36 cellular contexts compared by ENCODE assay signal in genomic region chr18:24104486-24104885, GRCh38. TPM values are rescaled to one million over a fixed set of nuclear protein-coding genes. Genes with fewer than 3 reads are reported as not detected.
"Had no signal": no experiment of that assay in that cellular context is flagged by ENCODE, and none has a peak within 500 bp of the region (broad histone marks: within the 10 kb centered on the region; RNA-seq: fewer than 3 reads in every experiment).

No MANE protein-coding gene starts in this region.

- H3K27me3 ChIP-seq: adrenal gland, body of pancreas, colonic mucosa, pancreas, uterus had no signal

- H3K4me3 ChIP-seq: adrenal gland, body of pancreas, colonic mucosa, pancreas, prostate gland, skin epidermis, uterus had no signal

- H3K9me3 Mint-ChIP-seq: activated CD4-positive, alpha-beta T cell treated with anti-CD3 and anti-CD28 coated beads, Interleukin-2, amount 10 ng/mL, durations not matched to agents 24 days and 14 days; immature natural killer cell; neural crest cell; stimulated activated naive CD8-positive, alpha-beta T cell treated with anti-CD3 and anti-CD28 coated beads, Interleukin-15, amount 100 ng/mL, for 72 hours; T-helper 1 cell treated with Interleukin-12 subunit alpha and Interleukin-12 subunit beta and Interleukin-4 antibody, amounts not matched to agents 30 μg/mL and 1 μg/mL, for 36 hours; type B pancreatic cell had no signal

- H3K9me3 ChIP-seq: body of pancreas, colonic mucosa, pancreas, prostate gland, uterus had no signal

- H3K4me3 Mint-ChIP-seq: activated CD4-positive, alpha-beta T cell treated with anti-CD3 and anti-CD28 coated beads, Interleukin-2, amount 10 ng/mL, durations not matched to agents 24 days and 14 days; activated naive CD8-positive, alpha-beta T cell; immature natural killer cell; neural crest cell; stimulated activated naive CD8-positive, alpha-beta T cell treated with anti-CD3 and anti-CD28 coated beads, Interleukin-15, amount 100 ng/mL, for 72 hours; T-helper 1 cell treated with Interleukin-12 subunit alpha and Interleukin-12 subunit beta and Interleukin-4 antibody, amounts not matched to agents 30 μg/mL and 1 μg/mL, for 36 hours; type B pancreatic cell had no signal

- H3K27ac Mint-ChIP-seq: activated CD4-positive, alpha-beta T cell treated with anti-CD3 and anti-CD28 coated beads, Interleukin-2, amount 10 ng/mL, durations not matched to agents 24 days and 14 days; activated naive CD8-positive, alpha-beta T cell; type B pancreatic cell had no signal

- H3K36me3 ChIP-seq: adrenal gland, colonic mucosa, pancreas, prostate gland, uterus, WERI-Rb-1 had no signal

- ATAC-seq: body of pancreas; left colon; pancreas; sciatic nerve; stimulated activated naive CD8-positive, alpha-beta T cell treated with anti-CD3 and anti-CD28 coated beads, Interleukin-15, amount 100 ng/mL, for 72 hours had no signal

- H3K27ac ChIP-seq: adrenal gland, body of pancreas, colonic mucosa, pancreas, prostate gland, skin epidermis, uterus, WERI-Rb-1 had no signal

- DNase-seq: activated CD4-positive, alpha-beta T cell treated with anti-CD3 and anti-CD28 coated beads, Interleukin-2, amount 10 ng/mL, durations not matched to agents 24 days and 14 days; activated CD4-positive, CD25-positive, alpha-beta regulatory T cell treated with anti-CD3 and anti-CD28 coated beads, Interleukin-2, amount 50 U/mL, for 72 hours; activated CD8-positive, alpha-beta memory T cell treated with anti-CD3 and anti-CD28 coated beads, Interleukin-2, amount 50 U/mL, for 48 hours; activated effector memory CD4-positive, alpha-beta T cell treated with Interleukin-2 at 50 U/mL for 16 hours; activated naive CD4-positive, alpha-beta T cell treated with Interleukin-2 at 50 U/mL for 16 hours; activated T-cell treated with anti-CD3 and anti-CD28 coated beads, Interleukin-2, amount 50 U/mL, for 48 hours; adrenal gland; aorta; body of pancreas; cerebellar nuclear complex; colonic mucosa; effector memory CD4-positive, alpha-beta T cell; erythroblast; head of caudate nucleus; hypothalamus; immature natural killer cell; kidney; left colon; mammary epithelial cell; nucleus accumbens; pancreas; retina; stimulated activated CD4-positive, alpha-beta T cell treated with anti-CD3 and anti-CD28 coated beads, Interleukin-12 subunit alpha, Interleukin-12 subunit beta, amount 100 ng/mL, for 4 hours; stimulated activated CD4-positive, alpha-beta T cell treated with anti-CD3 and anti-CD28 coated beads, Interleukin-4, amount 100 ng/mL, for 1 hour; stimulated activated naive CD8-positive, alpha-beta T cell treated with anti-CD3 and anti-CD28 coated beads, Interleukin-15, amount 100 ng/mL, for 72 hours; substantia nigra; T1000; uterus; WERI-Rb-1 had no signal

- H3K27me3 Mint-ChIP-seq: activated CD4-positive, alpha-beta T cell treated with anti-CD3 and anti-CD28 coated beads, Interleukin-2, amount 10 ng/mL, durations not matched to agents 24 days and 14 days; activated naive CD8-positive, alpha-beta T cell; stimulated activated naive CD8-positive, alpha-beta T cell treated with anti-CD3 and anti-CD28 coated beads, Interleukin-15, amount 100 ng/mL, for 72 hours; type B pancreatic cell had no signal

- H3K4me1 ChIP-seq: body of pancreas, colonic mucosa, pancreas, prostate gland, uterus had no signal

RNA-seq across cellular contexts. Expression of gene CABYR, which starts 34.4 kb away (rescaled TPM):
- polyA plus RNA-seq: immature natural killer cell had no signal
